ENCODE assay signal across 14 cellular contexts in the genomic region with DNA sequence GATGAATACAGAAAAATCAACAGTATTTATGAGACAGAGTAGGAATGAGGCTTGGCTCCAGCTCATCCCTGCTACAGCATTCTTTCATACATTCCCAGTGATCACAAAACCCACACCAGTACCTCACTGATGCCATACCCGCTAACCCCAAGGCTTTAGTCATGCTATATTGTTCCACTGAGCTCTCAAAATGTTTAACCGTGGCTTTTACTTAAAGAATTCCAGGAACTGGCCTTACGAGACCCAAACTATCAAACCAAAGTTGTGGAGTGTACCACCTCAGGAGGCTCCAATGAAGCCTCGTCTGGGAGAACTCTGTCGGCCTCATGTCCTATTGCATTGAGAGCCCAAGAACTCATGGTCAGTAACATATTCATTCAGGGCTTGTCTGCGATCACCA.
DNase-seq lines count a peak whose midpoint lies in the region; ATAC-seq and TF ChIP-seq lines count a peak whose summit lies in the region.
"Had no signal": no experiment of that assay in that cellular context is flagged by ENCODE, and none has a peak within 500 bp of the region (broad histone marks: within the 10 kb centered on the region; RNA-seq: fewer than 3 reads in every experiment).

No MANE protein-coding gene starts in this region.

- H3K27me3 ChIP-seq in fibroblast of lung (ENCODE audit: control insufficient read depth, insufficient read depth, low read length) (no peaks in the 10 kb centered on the region), skeletal muscle satellite cell (ENCODE audit: control insufficient read depth, insufficient read depth, low read length) (no peaks in the 10 kb centered on the region)
- H3K27me3 ChIP-seq: Peyer's patch had no signal

- H4K20me1 ChIP-seq in fibroblast of lung (ENCODE audit: control insufficient read depth, extremely low read depth, insufficient read depth, low read length), result no peaks in the 10 kb centered on the region

- H3K36me3 ChIP-seq in fibroblast of lung (ENCODE audit: control insufficient read depth, insufficient read depth, low read length) (no peaks in the 10 kb centered on the region), skeletal muscle satellite cell (ENCODE audit: insufficient read depth, low read length) (no peaks in the 10 kb centered on the region)
- H3K36me3 ChIP-seq: Peyer's patch had no signal

- H3K4me2 ChIP-seq in fibroblast of lung (ENCODE audit: extremely low read depth, insufficient read depth, low read length), result no peak overlapping the region
- H3K4me2 ChIP-seq in skeletal muscle satellite cell (ENCODE audit: low read length), result peak overlapping the region; percentile 78

- H3K27ac Mint-ChIP-seq in progenitor cell of endocrine pancreas, result no peak overlapping the region
- H3K27ac Mint-ChIP-seq: T-helper 2 cell treated with Interferon-gamma antibody and Interleukin-4, amounts not matched to agents 5 μg/mL and 100 μg/mL, for 36 hours had no signal

- peaks cover 2% of the 10 kb centered on the region for H3K9me3 Mint-ChIP-seq in progenitor cell of endocrine pancreas (ENCODE audit: low read depth)
- H3K9me3 Mint-ChIP-seq: T-helper 2 cell treated with Interferon-gamma antibody and Interleukin-4, amounts not matched to agents 5 μg/mL and 100 μg/mL, for 36 hours had no signal

- H3K4me3 ChIP-seq in fibroblast of lung (replicated peaks in 1 of 4; ENCODE audit: control extremely low read depth in 1 of 4, insufficient read depth in 1 of 4, low read depth in 3 of 4, low read length in 4 of 4), result no peak overlapping the region
- peak overlapping the region; percentile 58 for H3K4me3 ChIP-seq in skeletal muscle satellite cell (ENCODE audit: low read length)
- H3K4me3 ChIP-seq: Peyer's patch had no signal

- H3K4me3 Mint-ChIP-seq in progenitor cell of endocrine pancreas (ENCODE audit: low read depth), result no peak overlapping the region
- H3K4me3 Mint-ChIP-seq: stimulated activated naive CD8-positive, alpha-beta T cell treated with anti-CD3 and anti-CD28 coated beads, Interleukin-15, amount 100 ng/mL, for 72 hours; T-helper 2 cell treated with Interferon-gamma antibody and Interleukin-4, amounts not matched to agents 5 μg/mL and 100 μg/mL, for 36 hours had no signal

- H2AFZ ChIP-seq in fibroblast of lung (ENCODE audit: low read length), result no peak overlapping the region

- no peak for TF ChIP-seq CTCF in fibroblast of lung (conservative IDR thresholded peaks at IDR 0.05 in 1 of 2, IDR thresholded peaks at IDR 0.05 in 1 of 2; ENCODE audit: low read depth in 1 of 2, low read length in 2 of 2)
- no peak for TF ChIP-seq CTCF in progenitor cell of endocrine pancreas (IDR thresholded peaks at IDR 0.05; ENCODE audit: unreplicated experiment)

- H3K4me1 ChIP-seq in fibroblast of lung (ENCODE audit: control insufficient read depth, extremely low read depth, insufficient read depth, low read length) (no peaks in the 10 kb centered on the region), skeletal muscle satellite cell (ENCODE audit: control insufficient read depth, insufficient read depth, low read length) (peaks cover 57% of the 10 kb centered on the region)
- H3K4me1 ChIP-seq: Peyer's patch had no signal

- no peaks in the 10 kb centered on the region for H3K79me2 ChIP-seq in fibroblast of lung (ENCODE audit: control insufficient read depth, insufficient read depth, low read length)

- no peak overlapping the region for H3K9ac ChIP-seq in fibroblast of lung (ENCODE audit: insufficient read depth, low read length)
- peak overlapping the region; percentile 87 for H3K9ac ChIP-seq in skeletal muscle satellite cell (ENCODE audit: low read depth, low read length)

- ATAC-seq in GM18511 (IDR thresholded peaks at IDR 0.05; ENCODE audit: unreplicated experiment), result no peak
- ATAC-seq: esophagus mucosa; stimulated activated naive CD8-positive, alpha-beta T cell treated with anti-CD3 and anti-CD28 coated beads, Interleukin-15, amount 100 ng/mL, for 72 hours had no signal

- no peak overlapping the region for H3K27ac ChIP-seq in fibroblast of lung (ENCODE audit: insufficient read depth, low read length)

- peaks cover 5% of the 10 kb centered on the region for H3K4me1 Mint-ChIP-seq in progenitor cell of endocrine pancreas (ENCODE audit: low read depth)
- H3K4me1 Mint-ChIP-seq: stimulated activated naive CD8-positive, alpha-beta T cell treated with anti-CD3 and anti-CD28 coated beads, Interleukin-15, amount 100 ng/mL, for 72 hours had no signal

- H3K27me3 Mint-ChIP-seq in progenitor cell of endocrine pancreas, result no peaks in the 10 kb centered on the region
- H3K27me3 Mint-ChIP-seq: stimulated activated naive CD8-positive, alpha-beta T cell treated with anti-CD3 and anti-CD28 coated beads, Interleukin-15, amount 100 ng/mL, for 72 hours had no signal

- H3K9me3 ChIP-seq in fibroblast of lung (ENCODE audit: control insufficient read depth, insufficient read depth, low read depth, low read length) (no peaks in the 10 kb centered on the region), skeletal muscle satellite cell (replicated peaks; ENCODE audit: low read length) (no peaks in the 10 kb centered on the region)
- H3K9me3 ChIP-seq: Peyer's patch had no signal

- peaks cover 2% of the 10 kb centered on the region for H3K36me3 Mint-ChIP-seq in progenitor cell of endocrine pancreas (ENCODE audit: insufficient read depth)

- peak; percentile 93 for DNase-seq in EH (ENCODE audit: low read depth)
- DNase-seq in RPMI7951 (ENCODE audit: low read depth), result peak; percentile 84
- peak; percentile 79 to 96 for DNase-seq in fibroblast of lung (ENCODE audit: low read depth in 2 of 2)
- no peak for DNase-seq in progenitor cell of endocrine pancreas (ENCODE audit: low spot score, unreplicated experiment)
- no peak for DNase-seq in NCI-H524 (lab: John Stamatoyannopoulos, UW)
- no peak for DNase-seq in NCI-H2029 (lab: John Stamatoyannopoulos, UW)
- DNase-seq: NCI-H146; NCI-H69; stimulated activated naive CD8-positive, alpha-beta T cell treated with anti-CD3 and anti-CD28 coated beads, Interleukin-15, amount 100 ng/mL, for 72 hours had no signal

Comparison
In these comparisons a context has a peak if more than half of its experiments do, and no peak if none do; other contexts are left out.
1. DNase-seq: peak in EH (single experiment), RPMI7951 (single experiment) and fibroblast of lung (2 of 2); none in progenitor cell of endocrine pancreas (single experiment), NCI-H524 (0 of 2) and NCI-H2029 (single experiment).